In genomic region chr1:98002288-98002687, GRCh38 we compare ENCODE assay signal across 1 cellular context.
TF ChIP-seq lines count a peak whose summit lies in the region.

No MANE protein-coding gene starts in this region.

TF ChIP-seq in GM23338, 12 proteins besides CTCF, POLR2A, EP300 and RAD21:
- TF ChIP-seq, protein P1, sequence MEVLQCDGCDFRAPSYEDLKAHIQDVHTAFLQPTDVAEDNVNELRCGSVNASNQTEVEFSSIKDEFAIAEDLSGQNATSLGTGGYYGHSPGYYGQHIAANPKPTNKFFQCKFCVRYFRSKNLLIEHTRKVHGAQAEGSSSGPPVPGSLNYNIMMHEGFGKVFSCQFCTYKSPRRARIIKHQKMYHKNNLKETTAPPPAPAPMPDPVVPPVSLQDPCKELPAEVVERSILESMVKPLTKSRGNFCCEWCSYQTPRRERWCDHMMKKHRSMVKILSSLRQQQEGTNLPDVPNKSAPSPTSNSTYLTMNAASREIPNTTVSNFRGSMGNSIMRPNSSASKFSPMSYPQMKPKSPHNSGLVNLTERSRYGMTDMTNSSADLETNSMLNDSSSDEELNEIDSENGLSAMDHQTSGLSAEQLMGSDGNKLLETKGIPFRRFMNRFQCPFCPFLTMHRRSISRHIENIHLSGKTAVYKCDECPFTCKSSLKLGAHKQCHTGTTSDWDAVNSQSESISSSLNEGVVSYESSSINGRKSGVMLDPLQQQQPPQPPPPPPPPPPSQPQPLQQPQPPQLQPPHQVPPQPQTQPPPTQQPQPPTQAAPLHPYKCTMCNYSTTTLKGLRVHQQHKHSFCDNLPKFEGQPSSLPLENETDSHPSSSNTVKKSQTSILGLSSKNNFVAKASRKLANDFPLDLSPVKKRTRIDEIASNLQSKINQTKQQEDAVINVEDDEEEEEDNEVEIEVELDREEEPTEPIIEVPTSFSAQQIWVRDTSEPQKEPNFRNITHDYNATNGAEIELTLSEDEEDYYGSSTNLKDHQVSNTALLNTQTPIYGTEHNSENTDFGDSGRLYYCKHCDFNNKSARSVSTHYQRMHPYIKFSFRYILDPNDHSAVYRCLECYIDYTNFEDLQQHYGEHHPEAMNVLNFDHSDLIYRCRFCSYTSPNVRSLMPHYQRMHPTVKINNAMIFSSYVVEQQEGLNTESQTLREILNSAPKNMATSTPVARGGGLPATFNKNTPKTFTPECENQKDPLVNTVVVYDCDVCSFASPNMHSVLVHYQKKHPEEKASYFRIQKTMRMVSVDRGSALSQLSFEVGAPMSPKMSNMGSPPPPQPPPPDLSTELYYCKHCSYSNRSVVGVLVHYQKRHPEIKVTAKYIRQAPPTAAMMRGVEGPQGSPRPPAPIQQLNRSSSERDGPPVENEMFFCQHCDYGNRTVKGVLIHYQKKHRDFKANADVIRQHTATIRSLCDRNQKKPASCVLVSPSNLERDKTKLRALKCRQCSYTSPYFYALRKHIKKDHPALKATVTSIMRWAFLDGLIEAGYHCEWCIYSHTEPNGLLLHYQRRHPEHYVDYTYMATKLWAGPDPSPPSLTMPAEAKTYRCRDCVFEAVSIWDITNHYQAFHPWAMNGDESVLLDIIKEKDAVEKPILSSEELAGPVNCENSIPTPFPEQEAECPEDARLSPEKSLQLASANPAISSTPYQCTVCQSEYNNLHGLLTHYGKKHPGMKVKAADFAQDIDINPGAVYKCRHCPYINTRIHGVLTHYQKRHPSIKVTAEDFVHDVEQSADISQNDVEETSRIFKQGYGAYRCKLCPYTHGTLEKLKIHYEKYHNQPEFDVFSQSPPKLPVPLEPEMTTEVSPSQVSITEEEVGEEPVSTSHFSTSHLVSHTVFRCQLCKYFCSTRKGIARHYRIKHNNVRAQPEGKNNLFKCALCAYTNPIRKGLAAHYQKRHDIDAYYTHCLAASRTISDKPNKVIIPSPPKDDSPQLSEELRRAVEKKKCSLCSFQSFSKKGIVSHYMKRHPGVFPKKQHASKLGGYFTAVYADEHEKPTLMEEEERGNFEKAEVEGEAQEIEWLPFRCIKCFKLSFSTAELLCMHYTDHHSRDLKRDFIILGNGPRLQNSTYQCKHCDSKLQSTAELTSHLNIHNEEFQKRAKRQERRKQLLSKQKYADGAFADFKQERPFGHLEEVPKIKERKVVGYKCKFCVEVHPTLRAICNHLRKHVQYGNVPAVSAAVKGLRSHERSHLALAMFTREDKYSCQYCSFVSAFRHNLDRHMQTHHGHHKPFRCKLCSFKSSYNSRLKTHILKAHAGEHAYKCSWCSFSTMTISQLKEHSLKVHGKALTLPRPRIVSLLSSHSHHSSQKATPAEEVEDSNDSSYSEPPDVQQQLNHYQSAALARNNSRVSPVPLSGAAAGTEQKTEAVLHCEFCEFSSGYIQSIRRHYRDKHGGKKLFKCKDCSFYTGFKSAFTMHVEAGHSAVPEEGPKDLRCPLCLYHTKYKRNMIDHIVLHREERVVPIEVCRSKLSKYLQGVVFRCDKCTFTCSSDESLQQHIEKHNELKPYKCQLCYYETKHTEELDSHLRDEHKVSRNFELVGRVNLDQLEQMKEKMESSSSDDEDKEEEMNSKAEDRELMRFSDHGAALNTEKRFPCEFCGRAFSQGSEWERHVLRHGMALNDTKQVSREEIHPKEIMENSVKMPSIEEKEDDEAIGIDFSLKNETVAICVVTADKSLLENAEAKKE (CRISPR knock-in tag; IDR thresholded peaks at IDR 0.05), result no peak
- TF ChIP-seq, protein P2, sequence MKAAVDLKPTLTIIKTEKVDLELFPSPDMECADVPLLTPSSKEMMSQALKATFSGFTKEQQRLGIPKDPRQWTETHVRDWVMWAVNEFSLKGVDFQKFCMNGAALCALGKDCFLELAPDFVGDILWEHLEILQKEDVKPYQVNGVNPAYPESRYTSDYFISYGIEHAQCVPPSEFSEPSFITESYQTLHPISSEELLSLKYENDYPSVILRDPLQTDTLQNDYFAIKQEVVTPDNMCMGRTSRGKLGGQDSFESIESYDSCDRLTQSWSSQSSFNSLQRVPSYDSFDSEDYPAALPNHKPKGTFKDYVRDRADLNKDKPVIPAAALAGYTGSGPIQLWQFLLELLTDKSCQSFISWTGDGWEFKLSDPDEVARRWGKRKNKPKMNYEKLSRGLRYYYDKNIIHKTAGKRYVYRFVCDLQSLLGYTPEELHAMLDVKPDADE (IDR thresholded peaks at IDR 0.05), result no peak
- TF ChIP-seq CREB1 (CRISPR knock-in tag; IDR thresholded peaks at IDR 0.05; ENCODE audit: low read depth), result no peak
- no peak for TF ChIP-seq NANOG (IDR thresholded peaks at IDR 0.05; ENCODE audit: borderline replicate concordance)
- TF ChIP-seq ZNF331 (CRISPR knock-in tag; IDR thresholded peaks at IDR 0.05; ENCODE audit: low read depth), result no peak
- no peak for TF ChIP-seq STAT1 (IDR thresholded peaks at IDR 0.05; ENCODE audit: unreplicated experiment)
- TF ChIP-seq ZNF114 (CRISPR knock-in tag; IDR thresholded peaks at IDR 0.05), result no peak
- no peak for TF ChIP-seq EZH2 (IDR thresholded peaks at IDR 0.05; ENCODE audit: low read depth, unreplicated experiment)
- TF ChIP-seq POLR2AphosphoS5 (IDR thresholded peaks at IDR 0.05; ENCODE audit: low read depth), result no peak
- TF ChIP-seq EZH2phosphoT487 (IDR thresholded peaks at IDR 0.05; ENCODE audit: unreplicated experiment), result no peak
- TF ChIP-seq, protein P3, sequence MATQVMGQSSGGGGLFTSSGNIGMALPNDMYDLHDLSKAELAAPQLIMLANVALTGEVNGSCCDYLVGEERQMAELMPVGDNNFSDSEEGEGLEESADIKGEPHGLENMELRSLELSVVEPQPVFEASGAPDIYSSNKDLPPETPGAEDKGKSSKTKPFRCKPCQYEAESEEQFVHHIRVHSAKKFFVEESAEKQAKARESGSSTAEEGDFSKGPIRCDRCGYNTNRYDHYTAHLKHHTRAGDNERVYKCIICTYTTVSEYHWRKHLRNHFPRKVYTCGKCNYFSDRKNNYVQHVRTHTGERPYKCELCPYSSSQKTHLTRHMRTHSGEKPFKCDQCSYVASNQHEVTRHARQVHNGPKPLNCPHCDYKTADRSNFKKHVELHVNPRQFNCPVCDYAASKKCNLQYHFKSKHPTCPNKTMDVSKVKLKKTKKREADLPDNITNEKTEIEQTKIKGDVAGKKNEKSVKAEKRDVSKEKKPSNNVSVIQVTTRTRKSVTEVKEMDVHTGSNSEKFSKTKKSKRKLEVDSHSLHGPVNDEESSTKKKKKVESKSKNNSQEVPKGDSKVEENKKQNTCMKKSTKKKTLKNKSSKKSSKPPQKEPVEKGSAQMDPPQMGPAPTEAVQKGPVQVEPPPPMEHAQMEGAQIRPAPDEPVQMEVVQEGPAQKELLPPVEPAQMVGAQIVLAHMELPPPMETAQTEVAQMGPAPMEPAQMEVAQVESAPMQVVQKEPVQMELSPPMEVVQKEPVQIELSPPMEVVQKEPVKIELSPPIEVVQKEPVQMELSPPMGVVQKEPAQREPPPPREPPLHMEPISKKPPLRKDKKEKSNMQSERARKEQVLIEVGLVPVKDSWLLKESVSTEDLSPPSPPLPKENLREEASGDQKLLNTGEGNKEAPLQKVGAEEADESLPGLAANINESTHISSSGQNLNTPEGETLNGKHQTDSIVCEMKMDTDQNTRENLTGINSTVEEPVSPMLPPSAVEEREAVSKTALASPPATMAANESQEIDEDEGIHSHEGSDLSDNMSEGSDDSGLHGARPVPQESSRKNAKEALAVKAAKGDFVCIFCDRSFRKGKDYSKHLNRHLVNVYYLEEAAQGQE (IDR thresholded peaks at IDR 0.05; ENCODE audit: unreplicated experiment), result no peak
- no peak for TF ChIP-seq JUNB (IDR thresholded peaks at IDR 0.05; ENCODE audit: unreplicated experiment)
TF ChIP-seq in GM23338: peak in this region for 0.
